19 cellular contexts compared by ENCODE assay signal in genomic region chr2:96679843-96680242, GRCh38. TPM values are rescaled to one million over a fixed set of nuclear protein-coding genes. Genes with fewer than 3 reads are reported as not detected.
DNase-seq lines count a peak whose midpoint lies in the region; ATAC-seq and TF ChIP-seq lines count a peak whose summit lies in the region.
"Had no signal": no experiment of that assay in that cellular context is flagged by ENCODE, and none has a peak within 500 bp of the region (broad histone marks: within the 10 kb centered on the region; RNA-seq: fewer than 3 reads in every experiment).

No MANE protein-coding gene starts in this region.

- H3K27me3 ChIP-seq in Panc1 (ENCODE audit: control insufficient read depth, insufficient read depth, low read length) (no peaks in the 10 kb centered on the region; the same call in 1 of the 2 replicates), vagina (no peaks in the 10 kb centered on the region)
- H3K27me3 ChIP-seq: right atrium auricular region had no signal

- no peaks in the 10 kb centered on the region for H3K36me3 ChIP-seq in HEK293 (ENCODE audit: control insufficient read depth in 2 of 2, insufficient read depth in 1 of 2, low read length in 2 of 2)
- H3K36me3 ChIP-seq in Panc1 (ENCODE audit: control insufficient read depth, insufficient read depth, low read length): no peaks in the 10 kb centered on the region
- H3K36me3 ChIP-seq in vagina: no peaks in the 10 kb centered on the region
- H3K36me3 ChIP-seq: gastroesophageal sphincter, right atrium auricular region had no signal

- no peak for TF ChIP-seq POLR2A in vagina (IDR thresholded peaks at IDR 0.05)

- POLR2A ChIA-PET in HEK293 (lab: Yijun Ruan, JAX) (no interaction called here), Panc1 (lab: Charles Lee) (no interaction called here)

- ATAC-seq in Panc1 (peak; percentile 70), GM21529 (IDR thresholded peaks at IDR 0.05; ENCODE audit: unreplicated experiment) (no peak)
- ATAC-seq: activated CD8-positive, alpha-beta T cell treated with anti-CD3 and anti-CD28 coated beads for 36 hours; gastroesophageal sphincter had no signal

- H3K4me3 ChIP-seq in HEK293 (ENCODE audit: low read depth, low read length) (no peak overlapping the region), Panc1 (ENCODE audit: low read depth in 2 of 2, low read length in 2 of 2) (peak overlapping the region in 1 of 2 experiments; percentile 2; a peak in 1 of 4 replicates), fibroblast of villous mesenchyme (ENCODE audit: low read depth, low read length) (no peak overlapping the region), vagina (no peak overlapping the region)
- H3K4me3 ChIP-seq: gastroesophageal sphincter, lung, right atrium auricular region had no signal

- peaks cover 12% of the 10 kb centered on the region for H3K4me1 ChIP-seq in HEK293 (ENCODE audit: control insufficient read depth, insufficient read depth, low read length)
- peaks cover 11% of the 10 kb centered on the region for H3K4me1 ChIP-seq in Panc1 (ENCODE audit: control insufficient read depth, insufficient read depth, low read length)
- H3K4me1 ChIP-seq in vagina: no peaks in the 10 kb centered on the region
- H3K4me1 ChIP-seq: gastroesophageal sphincter, right atrium auricular region had no signal

- intact Hi-C loops in Panc1 (cut with micrococcal nuclease; ENCODE audit: unreplicated experiment): no loop called here
- intact Hi-C loops in vagina (cut with DNase I): no loop called here

- CTCF ChIA-PET in HEK293 (lab: Yijun Ruan, JAX): no interaction called here
- CTCF ChIA-PET in Panc1 (lab: Charles Lee): no interaction called here

- no TSS peak for BruUV-seq in Panc1 (replicated peaks; lab: Mats Ljungman, UMichigan)

- TF ChIP-seq CTCF in HEK293 (tag by site-specific recombination; IDR thresholded peaks at IDR 0.05) (no peak), Panc1 (IDR thresholded peaks at IDR 0.05) (no peak), fibroblast of villous mesenchyme (IDR thresholded peaks at IDR 0.05; ENCODE audit: insufficient read depth, low read depth, low read length) (no peak), vagina (IDR thresholded peaks at IDR 0.05) (no peak)

- H3K9me3 ChIP-seq in HEK293 (ENCODE audit: control insufficient read depth, insufficient read depth, low read depth, low read length) (no peaks in the 10 kb centered on the region), Panc1 (ENCODE audit: control insufficient read depth, insufficient read depth, low read depth, low read length) (no peaks in the 10 kb centered on the region), vagina (no peaks in the 10 kb centered on the region)
- H3K9me3 ChIP-seq: gastroesophageal sphincter, right atrium auricular region had no signal

- no peak overlapping the region for H3K27ac ChIP-seq in HEK293 (ENCODE audit: extremely low read depth, low read depth, low read length)
- no peak overlapping the region for H3K27ac ChIP-seq in Panc1 (ENCODE audit: low read length)
- H3K27ac ChIP-seq in vagina: no peak overlapping the region
- H3K27ac ChIP-seq: gastroesophageal sphincter, right atrium auricular region had no signal

- DNase-seq in Panc1 (ENCODE audit: low read depth, low spot score) (no peak), fibroblast of villous mesenchyme (ENCODE audit: low read depth) (peak; percentile 20), pons (ENCODE audit: low spot score) (peak; percentile 1), LoVo (ENCODE audit: low spot score) (no peak), vagina (ENCODE audit: extremely low spot score in 2 of 2) (no peak)
- no peak for DNase-seq in stimulated activated CD4-positive, alpha-beta T cell treated with anti-CD3 and anti-CD28 coated beads, Interleukin-4, amount 100 ng/mL, for 1 hour
- DNase-seq: activated CD8-positive, alpha-beta T cell treated with anti-CD3 and anti-CD28 coated beads for 36 hours; GF-D8; MM.1S; NCI-H2029; NCI-H526 treated with DMSO at 0.1 percent for 48 hours; nephron progenitor cell; stimulated activated CD4-positive, alpha-beta T cell treated with anti-CD3 and anti-CD28 coated beads, Interleukin-2, amount 100 ng/mL, for 24 hours had no signal

- in situ Hi-C loops in Panc1 (cut with HindIII; ENCODE audit: low pct_unique_long_range_greater_than_20kb, low sequenced_read_pairs): no loop called here

TF ChIP-seq in HEK293, 187 proteins besides CTCF, POLR2A, EP300 and RAD21:
- no peak for TF ChIP-seq ZNF19 (tag by site-specific recombination; IDR thresholded peaks at IDR 0.05; ENCODE audit: low read depth)
- TF ChIP-seq ZBTB20 (tag by site-specific recombination; IDR thresholded peaks at IDR 0.05): peak; percentile 44; the same call in 1 of the 2 replicates
- TF ChIP-seq PRDM6 (tag by site-specific recombination; IDR thresholded peaks at IDR 0.05): peak; percentile 36; the same call in 1 of the 2 replicates
- peak; percentile 77; the same call in 1 of the 2 replicates for TF ChIP-seq SCRT1 (tag by site-specific recombination; IDR thresholded peaks at IDR 0.05; ENCODE audit: borderline replicate concordance)
- peak; percentile 58; the same call in 1 of the 2 replicates for TF ChIP-seq PRDM1 (tag by site-specific recombination; IDR thresholded peaks at IDR 0.05)
- TF ChIP-seq SCRT2 (tag by site-specific recombination; IDR thresholded peaks at IDR 0.05): peak; percentile 87
- TF ChIP-seq ZIC2 (tag by site-specific recombination; IDR thresholded peaks at IDR 0.05): peak; percentile 79
- TF ChIP-seq ZBTB17 (tag by site-specific recombination; IDR thresholded peaks at IDR 0.05): peak; percentile 53; the same call in 1 of the 2 replicates
- TF ChIP-seq YY1 (tag by site-specific recombination; IDR thresholded peaks at IDR 0.05): no peak
- no peak for TF ChIP-seq ZNF324 (tag by site-specific recombination; IDR thresholded peaks at IDR 0.05)
- TF ChIP-seq OSR2 (tag by site-specific recombination; IDR thresholded peaks at IDR 0.05): peak; percentile 84
- peak; percentile 75 for TF ChIP-seq WT1 (tag by site-specific recombination; IDR thresholded peaks at IDR 0.05)

RNA-seq across cellular contexts. Expression of gene FER1L5, which starts 37.3 kb away (rescaled TPM):
- total RNA-seq in Panc1 (2021; ENCODE audit: unreplicated experiment) (not detected), fibroblast of villous mesenchyme (0.64 and 0.86 TPM in 2 replicates), vagina (0.74 TPM)
- 0.06 TPM for polyA plus RNA-seq in Panc1 (2012; ENCODE audit: insufficient read length)
- total RNA-seq: activated CD8-positive, alpha-beta T cell treated with anti-CD3 and anti-CD28 coated beads for 36 hours; activated T-helper 1 cell treated with anti-CD3 and anti-CD28 coated beads, Interleukin-12 subunit alpha, Interleukin-12 subunit beta, Interleukin-2, Interleukin-4 antibody, amounts not matched to agents 30 ng/mL and 10 ng/mL and 1 ng/mL, durations not matched to agents 14 hours and 24 hours and 36 hours; gastroesophageal sphincter; right atrium auricular region had no signal

RNA-seq across cellular contexts. Expression of gene KANSL3, which starts 41.7 kb away (rescaled TPM):
- total RNA-seq in Panc1 (2021; ENCODE audit: unreplicated experiment) (50.3 TPM), fibroblast of villous mesenchyme (35.4 and 37.4 TPM in 2 replicates), vagina (41.7 TPM)
- polyA plus RNA-seq in Panc1 (2012; ENCODE audit: insufficient read length): 30.6 TPM

Comparison
In these comparisons a context has a peak if more than half of its experiments do, and no peak if none do; other contexts are left out.
1. DNase-seq: peak in fibroblast of villous mesenchyme (single experiment) and pons (single experiment); none in Panc1 (single experiment), LoVo (single experiment), vagina (0 of 2) and stimulated activated CD4-positive, alpha-beta T cell treated with anti-CD3 and anti-CD28 coated beads, Interleukin-4, amount 100 ng/mL, for 1 hour (single experiment).